ENCODE assay signal across 17 cellular contexts in the genomic region with DNA sequence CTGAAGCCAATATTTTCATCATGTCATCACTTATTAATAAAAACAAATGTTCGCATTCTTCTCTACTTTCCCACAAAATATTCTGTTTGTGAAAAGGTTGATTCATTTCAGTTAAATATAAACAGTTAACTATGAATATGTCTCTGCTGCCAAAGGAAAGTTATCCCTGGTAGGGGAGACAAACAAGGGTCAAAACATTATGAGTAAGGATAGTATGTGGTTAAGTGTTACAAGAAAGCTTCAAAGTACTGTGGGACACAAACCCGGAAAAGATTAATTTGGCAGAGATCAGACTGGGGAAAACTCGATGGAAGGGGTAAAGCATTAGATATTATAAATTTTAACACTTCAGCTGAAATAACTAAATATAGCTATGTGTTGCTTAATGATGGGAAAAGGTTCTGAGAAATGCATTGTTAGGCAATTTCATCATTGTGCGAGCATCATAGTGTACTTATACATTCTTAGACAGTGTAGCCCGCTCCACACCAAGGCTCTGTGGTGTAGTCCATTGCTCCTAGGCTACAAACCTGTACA.
DNase-seq lines count a peak whose midpoint lies in the region; FAIRE-seq and TF ChIP-seq lines count a peak whose summit lies in the region.
"Had no signal": no experiment of that assay in that cellular context is flagged by ENCODE, and none has a peak within 500 bp of the region (broad histone marks: within the 10 kb centered on the region; RNA-seq: fewer than 3 reads in every experiment).

No MANE protein-coding gene starts in this region.

- H3K9ac ChIP-seq in astrocyte (ENCODE audit: low read length): no peak overlapping the region
- H3K9ac ChIP-seq in smooth muscle cell (ENCODE audit: low read depth): no peak overlapping the region

- H3K4me1 ChIP-seq in astrocyte (ENCODE audit: insufficient read depth, low read length) (peaks cover 6% of the 10 kb centered on the region), smooth muscle cell (ENCODE audit: low read depth) (no peaks in the 10 kb centered on the region)
- H3K4me1 ChIP-seq: uterus had no signal

- H3K27me3 ChIP-seq in astrocyte (ENCODE audit: insufficient read depth, low read length): no peaks in the 10 kb centered on the region
- H3K27me3 ChIP-seq in smooth muscle cell (ENCODE audit: low read depth): no peaks in the 10 kb centered on the region
- H3K27me3 ChIP-seq: SJSA1, uterus had no signal

- H4K20me1 ChIP-seq in astrocyte (ENCODE audit: insufficient read depth, low read length) (no peaks in the 10 kb centered on the region), smooth muscle cell (ENCODE audit: low read depth) (no peaks in the 10 kb centered on the region)

- H3K79me2 ChIP-seq in astrocyte (ENCODE audit: insufficient read depth, low read length) (no peaks in the 10 kb centered on the region), smooth muscle cell (ENCODE audit: low read depth) (no peaks in the 10 kb centered on the region)

- DNase-seq in GM03348 (ENCODE audit: low spot score) (peak; percentile 24), astrocyte (ENCODE audit: low read depth) (peak; percentile 89), foreskin melanocyte (peak; percentile 63), smooth muscle cell (lab: John Stamatoyannopoulos, UW; ENCODE audit: unreplicated experiment) (no peak), NCI-H2171 (lab: John Stamatoyannopoulos, UW) (no peak), G401 (ENCODE audit: low spot score) (no peak), NOMO-1 treated with dmso at 0.1 percent for 144 hours (lab: John Stamatoyannopoulos, UW; ENCODE audit: unreplicated experiment) (no peak)
- DNase-seq: activated CD4-positive, alpha-beta memory T cell treated with anti-CD3 and anti-CD28 coated beads, Interleukin-2, amount 10 ng/mL, durations not matched to agents 7 days and 5 days; anterior cingulate cortex; effector CD4-positive, alpha-beta T cell; left cardiac atrium; naive B cell; stimulated activated naive CD4-positive, alpha-beta T cell; uterus had no signal

- peaks cover 3% of the 10 kb centered on the region for H3K9me3 Mint-ChIP-seq in astrocyte (ENCODE audit: unreplicated experiment)

- H3K9me3 ChIP-seq in astrocyte (ENCODE audit: insufficient read depth, low read depth, low read length) (no peaks in the 10 kb centered on the region), smooth muscle cell (replicated peaks; ENCODE audit: low read depth) (no peaks in the 10 kb centered on the region)
- H3K9me3 ChIP-seq: SJSA1, uterus had no signal

- peak overlapping the region; percentile 1 for H3K4me2 ChIP-seq in astrocyte (ENCODE audit: low read length)
- no peak overlapping the region for H3K4me2 ChIP-seq in smooth muscle cell

- no peak overlapping the region for H2AFZ ChIP-seq in astrocyte (ENCODE audit: low read depth, low read length)
- peak overlapping the region; percentile 28 for H2AFZ ChIP-seq in smooth muscle cell (ENCODE audit: low read depth)

- no peak overlapping the region for H3K4me3 Mint-ChIP-seq in astrocyte (ENCODE audit: unreplicated experiment)
- H3K4me3 Mint-ChIP-seq: activated CD4-positive, alpha-beta memory T cell treated with anti-CD3 and anti-CD28 coated beads, Interleukin-2, amount 10 ng/mL, durations not matched to agents 7 days and 5 days; activated T-helper 17 cell treated with anti-CD3 and anti-CD28 coated beads, Interleukin-2, amount 50 U/mL, for 72 hours; naive B cell had no signal

- H3K27ac Mint-ChIP-seq in astrocyte (ENCODE audit: unreplicated experiment): peak overlapping the region; percentile 5
- H3K27ac Mint-ChIP-seq: activated CD4-positive, alpha-beta memory T cell treated with anti-CD3 and anti-CD28 coated beads, Interleukin-2, amount 10 ng/mL, durations not matched to agents 7 days and 5 days; activated T-helper 17 cell treated with anti-CD3 and anti-CD28 coated beads, Interleukin-2, amount 50 U/mL, for 72 hours; naive B cell had no signal

- no peak for FAIRE-seq in astrocyte (lab: Jason Lieb, UNC)
- FAIRE-seq: TTC549 had no signal

- TF ChIP-seq CTCF in astrocyte (IDR thresholded peaks at IDR 0.05; ENCODE audit: insufficient read depth, low read depth, low read length) (no peak), smooth muscle cell (IDR thresholded peaks at IDR 0.05; ENCODE audit: borderline replicate concordance, insufficient read depth, poor library complexity, severe bottlenecking) (no peak)

- H3K4me1 Mint-ChIP-seq in astrocyte (ENCODE audit: low read depth, unreplicated experiment): peaks cover 11% of the 10 kb centered on the region
- H3K4me1 Mint-ChIP-seq: activated CD4-positive, alpha-beta memory T cell treated with anti-CD3 and anti-CD28 coated beads, Interleukin-2, amount 10 ng/mL, durations not matched to agents 7 days and 5 days; activated T-helper 17 cell treated with anti-CD3 and anti-CD28 coated beads, Interleukin-2, amount 50 U/mL, for 72 hours; naive B cell had no signal

- in situ Hi-C loops in G401 (cut with HindIII; ENCODE audit: low sequenced_read_pairs): no loop called here

- H3K27ac ChIP-seq in astrocyte (ENCODE audit: low read depth, low read length) (no peak overlapping the region), smooth muscle cell (ENCODE audit: low read depth) (no peak overlapping the region)
- H3K27ac ChIP-seq: SJSA1, uterus had no signal

- no peaks in the 10 kb centered on the region for H3F3A ChIP-seq in smooth muscle cell (ENCODE audit: low read depth)

- H3K36me3 ChIP-seq in astrocyte (ENCODE audit: insufficient read depth, low read length) (no peaks in the 10 kb centered on the region), smooth muscle cell (ENCODE audit: low read depth) (no peaks in the 10 kb centered on the region)
- H3K36me3 ChIP-seq: SJSA1, uterus had no signal

- no peaks in the 10 kb centered on the region for H3K36me3 Mint-ChIP-seq in astrocyte (ENCODE audit: low read depth, unreplicated experiment)
- H3K36me3 Mint-ChIP-seq: naive B cell had no signal

- WGBS in smooth muscle cell (ENCODE audit: low lambda C conversion rate): 88% methylated on average over 5 of the region's 5 CpGs

- no peaks in the 10 kb centered on the region for H3K27me3 Mint-ChIP-seq in astrocyte (ENCODE audit: low read depth, unreplicated experiment)
- H3K27me3 Mint-ChIP-seq: activated CD4-positive, alpha-beta memory T cell treated with anti-CD3 and anti-CD28 coated beads, Interleukin-2, amount 10 ng/mL, durations not matched to agents 7 days and 5 days; activated T-helper 17 cell treated with anti-CD3 and anti-CD28 coated beads, Interleukin-2, amount 50 U/mL, for 72 hours; naive B cell had no signal

- H3K4me3 ChIP-seq in astrocyte (ENCODE audit: insufficient read depth, low read depth, low read length) (no peak overlapping the region), smooth muscle cell (no peak overlapping the region)
- H3K4me3 ChIP-seq: SJSA1, uterus had no signal

Comparison
In these comparisons a context has a peak if more than half of its experiments do, and no peak if none do; other contexts are left out.
1. DNase-seq: peak in GM03348 (single experiment), astrocyte (single experiment) and foreskin melanocyte (single experiment); none in smooth muscle cell (single experiment), NCI-H2171 (single experiment), G401 (single experiment) and NOMO-1 treated with dmso at 0.1 percent for 144 hours (single experiment).